In genomic region chr7:115368998-115369397, GRCh38 we compare ENCODE assay signal across 18 cellular contexts.
A peak's percentile ranks its signal among the peaks of the same experiment; 100 is the strongest.
DNase-seq lines count a peak whose midpoint lies in the region; ATAC-seq, FAIRE-seq and TF ChIP-seq lines count a peak whose summit lies in the region.
"Had no signal": no experiment of that assay in that cellular context is flagged by ENCODE, and none has a peak within 500 bp of the region (broad histone marks: within the 10 kb centered on the region; RNA-seq: fewer than 3 reads in every experiment).

No MANE protein-coding gene starts in this region.

- H3K4me3 ChIP-seq in keratinocyte (ENCODE audit: control insufficient read depth in 2 of 3, extremely low read depth in 1 of 3, insufficient read depth in 2 of 3, low read depth in 1 of 3, low read length in 3 of 3), result no peak overlapping the region
- H3K4me3 ChIP-seq in esophagus muscularis mucosa, result no peak overlapping the region
- no peak overlapping the region for H3K4me3 ChIP-seq in ascending aorta

- H3K4me1 ChIP-seq in keratinocyte (ENCODE audit: control insufficient read depth, extremely low read depth, insufficient read depth, low read length) (no peaks in the 10 kb centered on the region), esophagus muscularis mucosa (no peaks in the 10 kb centered on the region), ascending aorta (no peaks in the 10 kb centered on the region)

- ATAC-seq in GM21825 (IDR thresholded peaks at IDR 0.05; ENCODE audit: unreplicated experiment), result peak; percentile 65
- ATAC-seq: PC-3; stimulated activated naive CD8-positive, alpha-beta T cell treated with anti-CD3 and anti-CD28 coated beads, Interleukin-15, Interleukin-2, amounts not matched to agents 100 U/mL and 50 U/mL, for 24 hours had no signal

- TF ChIP-seq POLR2A in esophagus muscularis mucosa (IDR thresholded peaks at IDR 0.05; ENCODE audit: low read depth), result no peak

- H3K27me3 ChIP-seq in keratinocyte (ENCODE audit: control insufficient read depth, extremely low read depth, insufficient read depth, low read length) (no peaks in the 10 kb centered on the region), esophagus muscularis mucosa (no peaks in the 10 kb centered on the region), ascending aorta (no peaks in the 10 kb centered on the region)

- no peak for TF ChIP-seq EP300 in esophagus muscularis mucosa (IDR thresholded peaks at IDR 0.05)

- FAIRE-seq in keratinocyte (lab: Jason Lieb, UNC), result no peak
- FAIRE-seq: GM18507 had no signal

- H4K20me1 ChIP-seq in keratinocyte (ENCODE audit: control insufficient read depth, extremely low read depth, insufficient read depth, low read length), result no peaks in the 10 kb centered on the region

- TF ChIP-seq CTCF in keratinocyte (optimal IDR thresholded peaks at IDR 0.05 in 1 of 3, IDR thresholded peaks at IDR 0.05 in 1 of 3, conservative IDR thresholded peaks at IDR 0.05 in 1 of 3; ENCODE audit: extremely low read depth in 1 of 3, insufficient read depth in 2 of 3, low read length in 3 of 3) (no peak), esophagus muscularis mucosa (IDR thresholded peaks at IDR 0.05) (no peak), ascending aorta (IDR thresholded peaks at IDR 0.05) (no peak)

- intact Hi-C loops in esophagus muscularis mucosa (cut with DNase I), result no loop called here
- intact Hi-C loops in ascending aorta (cut with DNase I), result no loop called here

- H3K9me1 ChIP-seq in keratinocyte (ENCODE audit: control insufficient read depth, extremely low read depth, insufficient read depth, low read length), result no peaks in the 10 kb centered on the region

- H2AFZ ChIP-seq in keratinocyte (ENCODE audit: control insufficient read depth, low read length), result peak overlapping the region; percentile 10

- dilution Hi-C loops in keratinocyte (cut with MboI; ENCODE audit: extremely low pct_ligation_motif_present, low sequenced_read_pairs), result no loop called here

- no peak overlapping the region for H3K4me2 ChIP-seq in keratinocyte (ENCODE audit: control insufficient read depth, extremely low read depth, insufficient read depth, low read depth, low read length)

- H3K9me3 ChIP-seq in keratinocyte (ENCODE audit: control insufficient read depth, low read depth, low read length) (no peaks in the 10 kb centered on the region), esophagus muscularis mucosa (no peaks in the 10 kb centered on the region), ascending aorta (no peaks in the 10 kb centered on the region)

- H3K9ac ChIP-seq in keratinocyte (ENCODE audit: control insufficient read depth, extremely low read depth, insufficient read depth, low read length), result no peak overlapping the region

- peak; percentile 46 for DNase-seq in DMS53 (lab: John Stamatoyannopoulos, UW)
- no peak for DNase-seq in DMS53 treated with DMSO at 0.1 percent for 48 hours (lab: John Stamatoyannopoulos, UW; ENCODE audit: unreplicated experiment)
- DNase-seq in NCI-H69 (lab: John Stamatoyannopoulos, UW), result peak; percentile 82
- no peak for DNase-seq in keratinocyte (ENCODE audit: low read depth, low spot score)
- no peak for DNase-seq in esophagus muscularis mucosa (ENCODE audit: extremely low spot score)
- no peak for DNase-seq in ascending aorta (ENCODE audit: low spot score in 2 of 2)
- no peak for DNase-seq in AML-193 (lab: John Stamatoyannopoulos, UW)
- DNase-seq: cerebellar nuclear complex; effector CD8-positive, alpha-beta T cell; kidney; mesenchymal stem cell; NCI-H2227 treated with DMSO at 0.1 percent for 48 hours; PC-3; stimulated activated naive CD8-positive, alpha-beta T cell treated with anti-CD3 and anti-CD28 coated beads, Interleukin-15, Interleukin-2, amounts not matched to agents 100 U/mL and 50 U/mL, for 24 hours; T1000 had no signal

- H3K36me3 ChIP-seq in keratinocyte (ENCODE audit: control insufficient read depth in 2 of 2, extremely low read depth in 1 of 2, insufficient read depth in 2 of 2, low read length in 2 of 2), result no peaks in the 10 kb centered on the region
- no peaks in the 10 kb centered on the region for H3K36me3 ChIP-seq in esophagus muscularis mucosa
- no peaks in the 10 kb centered on the region for H3K36me3 ChIP-seq in ascending aorta

- H3K27ac ChIP-seq in keratinocyte (ENCODE audit: control insufficient read depth, insufficient read depth, low read length), result no peak overlapping the region
- no peak overlapping the region for H3K27ac ChIP-seq in esophagus muscularis mucosa (replicated peaks in 1 of 4)
- H3K27ac ChIP-seq in ascending aorta, result no peak overlapping the region
- H3K27ac ChIP-seq: 22Rv1 had no signal

- no peaks in the 10 kb centered on the region for H3K79me2 ChIP-seq in keratinocyte (ENCODE audit: control insufficient read depth, insufficient read depth, low read length)

Comparison
In these comparisons a context has a peak if more than half of its experiments do, and no peak if none do; other contexts are left out.
1. DNase-seq: peak in DMS53 (single experiment) and NCI-H69 (single experiment); none in DMS53 treated with DMSO at 0.1 percent for 48 hours (single experiment), keratinocyte (single experiment), esophagus muscularis mucosa (single experiment), ascending aorta (0 of 2) and AML-193 (0 of 2).